ENCODE assay signal across 1 cellular context in genomic region chr12:39723831-39724230, GRCh38.
TF ChIP-seq lines count a peak whose summit lies in the region.

No MANE protein-coding gene starts in this region.

TF ChIP-seq in GM23338, 12 proteins besides CTCF, POLR2A, EP300 and RAD21 (continued from another document):
- TF ChIP-seq NANOG (IDR thresholded peaks at IDR 0.05; ENCODE audit: borderline replicate concordance) (no peak), STAT1 (IDR thresholded peaks at IDR 0.05; ENCODE audit: unreplicated experiment) (no peak), REST (IDR thresholded peaks at IDR 0.05; ENCODE audit: unreplicated experiment) (no peak)
